Comparison of ENCODE assay signal across 14 cellular contexts in the genomic region with DNA sequence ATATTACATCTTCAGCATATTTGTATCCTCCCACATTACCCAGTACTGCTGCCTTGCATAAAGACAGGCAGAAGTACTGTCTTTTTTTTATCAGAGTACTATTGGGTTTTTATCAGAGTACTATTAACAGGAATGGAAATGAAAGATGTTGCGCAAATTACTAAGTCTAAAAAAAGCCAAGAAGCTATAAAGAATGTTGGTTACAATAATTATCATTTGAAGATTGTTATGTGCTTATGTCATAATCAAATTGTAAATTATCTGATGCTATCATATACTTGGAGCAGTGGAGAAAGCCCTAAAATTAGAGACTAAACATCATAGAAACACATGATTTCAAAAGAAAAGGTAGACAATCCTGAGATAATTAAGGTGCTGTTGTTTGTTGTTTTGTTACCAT.
DNase-seq lines count a peak whose midpoint lies in the region; ATAC-seq and TF ChIP-seq lines count a peak whose summit lies in the region.
"Had no signal": no experiment of that assay in that cellular context is flagged by ENCODE, and none has a peak within 500 bp of the region (broad histone marks: within the 10 kb centered on the region; RNA-seq: fewer than 3 reads in every experiment).

No MANE protein-coding gene starts in this region.

- H3K27me3 ChIP-seq in HCT116 (ENCODE audit: insufficient read depth, low read length) = no peaks in the 10 kb centered on the region

- H3K4me1 Mint-ChIP-seq in T-helper 17 cell = peaks cover 12% of the 10 kb centered on the region

- DNase-seq in HCT116 (ENCODE audit: low read depth, low spot score) (no peak), T-helper 17 cell (no peak), fibroblast of the aortic adventitia (ENCODE audit: low read depth) (peak; percentile 33), GOT3 (lab: John Stamatoyannopoulos, UW) (no peak), GF-D8 (lab: John Stamatoyannopoulos, UW) (no peak), middle frontal gyrus (ENCODE audit: extremely low spot score, low spot score) (no peak), NCI-H69 (lab: John Stamatoyannopoulos, UW) (no peak)
- DNase-seq: NCI-H1436 treated with DMSO at 0.1 percent for 48 hours, NCI-H2081 treated with DMSO at 0.1 percent for 48 hours, SHP77 treated with DMSO at 0.1 percent for 48 hours had no signal

- H3K27me3 Mint-ChIP-seq in T-helper 17 cell = no peaks in the 10 kb centered on the region
- H3K27me3 Mint-ChIP-seq: IgD-negative memory B cell had no signal

- no peak overlapping the region for H3K4me3 ChIP-seq in HCT116 (replicated peaks in 1 of 2; ENCODE audit: low read depth in 1 of 2, low read length in 2 of 2)
- no peak overlapping the region for H3K4me3 ChIP-seq in fibroblast of the aortic adventitia (ENCODE audit: low read depth, low read length)

- no peak for TF ChIP-seq POLR2A in HCT116 (IDR thresholded peaks at IDR 0.05; ENCODE audit: borderline replicate concordance, extremely low read depth, insufficient read depth, insufficient read length)

- H3K36me3 ChIP-seq in HCT116 (ENCODE audit: control insufficient read depth in 1 of 2, insufficient read depth in 2 of 2, low read length in 2 of 2) = no peaks in the 10 kb centered on the region

- CTCF ChIA-PET in HCT116 (lab: Charles Lee) = no interaction called here

- peaks cover 28 to 29% of the 10 kb centered on the region in 2 experiments for H3K4me1 ChIP-seq in HCT116 (ENCODE audit: control insufficient read depth in 1 of 2, insufficient read depth in 2 of 2, low read length in 2 of 2)

- TF ChIP-seq CTCF in 22Rv1 (IDR thresholded peaks at IDR 0.05) (no peak), HCT116 (IDR thresholded peaks at IDR 0.05 in 2 of 3, conservative IDR thresholded peaks at IDR 0.05 in 1 of 3; ENCODE audit: borderline replicate concordance in 1 of 3, insufficient read depth in 1 of 3, low read depth in 2 of 3, low read length in 2 of 3) (no peak), fibroblast of the aortic adventitia (IDR thresholded peaks at IDR 0.05; ENCODE audit: insufficient read depth, low read length) (no peak)

- H2AFZ ChIP-seq in HCT116 (ENCODE audit: low read depth, low read length, poor library complexity, severe bottlenecking) = no peak overlapping the region

- H4K20me1 ChIP-seq in HCT116 (ENCODE audit: insufficient read depth) = no peaks in the 10 kb centered on the region

- peaks cover 2% of the 10 kb centered on the region for H3K36me3 Mint-ChIP-seq in T-helper 17 cell (ENCODE audit: low read depth)
- H3K36me3 Mint-ChIP-seq: IgD-negative memory B cell had no signal

- no peak for TF ChIP-seq RAD21 in HCT116 (IDR thresholded peaks at IDR 0.05; ENCODE audit: low read depth)

- H3K27ac ChIP-seq in 22Rv1 (peak overlapping the region; percentile 31; the same call in 1 of the 2 replicates), HCT116 (ENCODE audit: low read depth, low read length) (no peak overlapping the region)
- H3K27ac ChIP-seq: C4-2B had no signal

- peak overlapping the region; percentile 79 for H3K27ac Mint-ChIP-seq in T-helper 17 cell
- H3K27ac Mint-ChIP-seq: IgD-negative memory B cell had no signal

- H3K4me2 ChIP-seq in HCT116 (ENCODE audit: low read length) = peak overlapping the region; percentile 61

- ATAC-seq in HCT116 (no peak), T-helper 17 cell (no peak)
- ATAC-seq: Panc1 had no signal

- H3K9ac ChIP-seq in HCT116 (ENCODE audit: low read length) = no peak overlapping the region

- no peak overlapping the region for H3K4me3 Mint-ChIP-seq in T-helper 17 cell
- H3K4me3 Mint-ChIP-seq: IgD-negative memory B cell had no signal

- intact Hi-C loops in HCT116 (cut with micrococcal nuclease) = no loop called here

- H3K9me3 ChIP-seq in HCT116 (ENCODE audit: control insufficient read depth in 1 of 2, insufficient read depth in 1 of 2, low read depth in 1 of 2, low read length in 2 of 2) (no peaks in the 10 kb centered on the region), T-helper 17 cell (ENCODE audit: control insufficient read depth, low read length, poor library complexity, severe bottlenecking) (no peaks in the 10 kb centered on the region)

- RAD21 ChIA-PET in HCT116 (lab: Charles Lee; ENCODE audit: low non-redundant PET in 1 of 2, low total read pairs in 2 of 2, uncharacterized antibody in 2 of 2, unreplicated experiment in 2 of 2) = interaction anchor here in 1 of 2 experiments (1.5 kb wide), 1 partner anchor 14 kb away, joined by 3 read pairs; no protein-coding TSS in a partner anchor

- BruUV-seq in HCT116 (replicated peaks; lab: Mats Ljungman, UMichigan) = no TSS peak

- POLR2A ChIA-PET in HCT116 (lab: Charles Lee) = no interaction called here

- H3K9me2 ChIP-seq in HCT116 (ENCODE audit: insufficient read depth) = no peaks in the 10 kb centered on the region

- no peaks in the 10 kb centered on the region for H3K79me2 ChIP-seq in HCT116 (ENCODE audit: insufficient read depth, low read length)

TF ChIP-seq in HCT116, 20 proteins besides CTCF, POLR2A, EP300 and RAD21:
- TF ChIP-seq YY1 (IDR thresholded peaks at IDR 0.05; ENCODE audit: extremely low read depth, insufficient replicate concordance, low read depth, low read length) (no peak), EZH2 (IDR thresholded peaks at IDR 0.05) (no peak), JUND (IDR thresholded peaks at IDR 0.05) (no peak), ZNF274 (IDR thresholded peaks at IDR 0.05; ENCODE audit: low read depth, low read length) (no peak)
- TF ChIP-seq, protein P1, sequence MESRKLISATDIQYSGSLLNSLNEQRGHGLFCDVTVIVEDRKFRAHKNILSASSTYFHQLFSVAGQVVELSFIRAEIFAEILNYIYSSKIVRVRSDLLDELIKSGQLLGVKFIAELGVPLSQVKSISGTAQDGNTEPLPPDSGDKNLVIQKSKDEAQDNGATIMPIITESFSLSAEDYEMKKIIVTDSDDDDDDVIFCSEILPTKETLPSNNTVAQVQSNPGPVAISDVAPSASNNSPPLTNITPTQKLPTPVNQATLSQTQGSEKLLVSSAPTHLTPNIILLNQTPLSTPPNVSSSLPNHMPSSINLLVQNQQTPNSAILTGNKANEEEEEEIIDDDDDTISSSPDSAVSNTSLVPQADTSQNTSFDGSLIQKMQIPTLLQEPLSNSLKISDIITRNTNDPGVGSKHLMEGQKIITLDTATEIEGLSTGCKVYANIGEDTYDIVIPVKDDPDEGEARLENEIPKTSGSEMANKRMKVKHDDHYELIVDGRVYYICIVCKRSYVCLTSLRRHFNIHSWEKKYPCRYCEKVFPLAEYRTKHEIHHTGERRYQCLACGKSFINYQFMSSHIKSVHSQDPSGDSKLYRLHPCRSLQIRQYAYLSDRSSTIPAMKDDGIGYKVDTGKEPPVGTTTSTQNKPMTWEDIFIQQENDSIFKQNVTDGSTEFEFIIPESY (IDR thresholded peaks at IDR 0.05; ENCODE audit: extremely low read depth, insufficient replicate concordance, low read length) = no peak
TF ChIP-seq in HCT116: peak in this region for 0.
